In the genomic region with DNA sequence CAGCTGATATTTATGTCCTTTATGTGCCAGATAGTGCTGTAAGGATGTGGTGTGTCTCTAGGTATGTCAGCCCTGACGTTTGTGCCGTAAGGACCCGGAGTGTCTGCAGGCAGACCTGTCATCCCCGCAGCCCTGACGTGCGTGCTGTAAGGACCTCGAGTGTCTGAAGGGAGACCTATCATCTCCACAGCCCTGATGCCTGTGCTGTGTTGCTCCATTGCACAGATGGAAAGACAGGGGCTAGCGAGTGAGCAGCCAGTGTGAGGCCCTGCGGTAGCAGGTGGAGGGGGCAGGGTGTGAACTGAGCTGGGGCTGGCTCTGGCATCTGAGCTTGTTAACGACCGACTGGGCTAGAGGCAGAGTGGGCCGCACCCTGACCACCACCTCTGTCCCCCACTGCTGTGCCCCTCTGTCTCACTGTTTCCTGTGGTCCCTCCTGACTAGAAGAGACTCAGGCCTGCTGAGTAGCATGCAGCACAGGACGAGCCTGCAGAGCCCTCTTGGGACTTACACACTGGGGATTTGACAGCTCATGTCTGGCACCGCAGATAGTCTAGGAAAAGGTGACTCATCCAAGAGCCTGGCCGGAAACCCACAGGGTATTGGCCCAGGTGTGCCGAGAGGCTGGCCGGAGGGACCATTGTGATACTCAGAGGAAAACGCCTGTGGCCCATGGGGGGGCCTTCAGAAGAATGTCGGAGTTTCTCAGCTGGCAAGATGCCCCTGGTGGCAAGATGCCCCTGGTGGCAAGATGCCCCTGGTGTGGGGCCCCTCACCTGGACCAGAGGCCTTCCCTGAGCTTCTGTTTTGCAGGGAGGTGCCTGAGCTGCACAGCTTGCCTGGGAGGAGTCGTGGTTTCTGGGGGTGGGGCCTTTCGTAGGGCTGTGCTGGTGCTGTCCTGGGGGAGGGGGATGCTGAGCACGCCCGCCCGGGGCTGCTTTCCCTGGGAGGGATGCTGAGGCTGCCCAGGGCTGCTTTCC, we compare ENCODE assay signal across 8 cellular contexts.
A peak's percentile ranks its signal among the peaks of the same experiment; 100 is the strongest.
DNase-seq lines count a peak whose midpoint lies in the region; ATAC-seq lines count a peak whose summit lies in the region.

No MANE protein-coding gene starts in this region.

- DNase-seq in D341Med (ENCODE audit: low spot score): peak; percentile 67
- peak; percentile 35 for DNase-seq in SIG-M5 (lab: John Stamatoyannopoulos, UW)
- peak; percentile 24 for DNase-seq in activated naive CD8-positive, alpha-beta T cell treated with anti-CD3 and anti-CD28 coated beads, Interleukin-2, amount 50 U/mL, for 16 hours (ENCODE audit: low read depth, low spot score)
- DNase-seq in stimulated activated CD4-positive, alpha-beta T cell treated with anti-CD3 and anti-CD28 coated beads, TNF-alpha, amount 100 ng/mL, for 1 hour (ENCODE audit: low read depth in 3 of 3, low spot score in 1 of 3): peak in 2 of 3 donors; percentile 36 to 38
- DNase-seq in NCI-H1105 treated with DMSO at 0.1 percent for 48 hours (lab: John Stamatoyannopoulos, UW): no peak

- no peak overlapping the region for H3K4me3 ChIP-seq in iPS-15b (ENCODE audit: low read depth, low read length)

- H3K36me3 ChIP-seq in iPS-15b (ENCODE audit: control insufficient read depth, insufficient read depth, low read length): no peaks in the 10 kb centered on the region

- ATAC-seq in GM19372 (IDR thresholded peaks at IDR 0.05; ENCODE audit: low read depth, unreplicated experiment): peak; percentile 62
- peak; percentile 82 for ATAC-seq in HG03378 (IDR thresholded peaks at IDR 0.05; ENCODE audit: unreplicated experiment)

- peak overlapping the region; percentile 54 for H3K9ac ChIP-seq in iPS-15b (ENCODE audit: low read depth, low read length)

- H3K27me3 ChIP-seq in iPS-15b (ENCODE audit: control insufficient read depth, insufficient read depth, low read length): no peaks in the 10 kb centered on the region

- no peaks in the 10 kb centered on the region for H3K9me3 ChIP-seq in iPS-15b (ENCODE audit: control insufficient read depth, insufficient read depth, low read length)

- H3K4me1 ChIP-seq in iPS-15b (ENCODE audit: control insufficient read depth, insufficient read depth, low read length): peaks cover 2% of the 10 kb centered on the region
